Comparison of ENCODE assay signal across 10 cellular contexts in the genomic region with DNA sequence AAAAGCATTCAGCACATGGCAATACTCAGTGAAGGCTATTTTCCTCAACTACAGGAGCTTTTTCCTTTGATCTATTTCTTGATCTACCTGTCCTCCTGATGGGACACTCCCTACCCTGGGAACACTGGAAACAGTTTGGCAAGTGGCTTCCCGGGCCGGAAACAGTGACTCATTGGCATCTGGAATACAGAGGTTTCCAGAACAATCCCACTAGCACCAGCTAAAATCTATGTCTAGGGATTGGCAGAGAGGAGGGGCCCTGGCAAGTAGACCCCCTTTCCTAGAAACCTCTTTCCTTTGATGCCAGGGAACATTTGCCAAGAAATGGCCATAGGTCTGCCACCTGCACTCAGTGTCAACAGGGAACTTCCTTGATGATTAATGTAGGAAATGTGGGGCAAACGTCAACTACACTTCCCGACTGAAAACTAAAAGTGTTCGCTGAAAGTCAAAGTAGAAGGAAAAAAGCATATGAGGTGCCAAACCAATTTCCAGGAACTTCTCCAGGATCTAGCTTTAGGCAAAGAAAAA. TPM values are rescaled to one million over a fixed set of nuclear protein-coding genes. Genes with fewer than 3 reads are reported as not detected.
DNase-seq lines count a peak whose midpoint lies in the region; ATAC-seq and TF ChIP-seq lines count a peak whose summit lies in the region.
"Had no signal": no experiment of that assay in that cellular context is flagged by ENCODE, and none has a peak within 500 bp of the region (broad histone marks: within the 10 kb centered on the region; RNA-seq: fewer than 3 reads in every experiment).

No MANE protein-coding gene starts in this region.

- H3K27ac ChIP-seq in C4-2B: peak overlapping the region; percentile 72; the same call in 1 of the 2 replicates
- peak overlapping the region; percentile 34 to 86 (median 76) for H3K27ac ChIP-seq in sigmoid colon

- no peak for TF ChIP-seq EP300 in sigmoid colon (IDR thresholded peaks at IDR 0.05)

- WGBS in sigmoid colon, 2 donors: 6 to 37% methylated on average over 5 of the region's 5 CpGs

- no peaks in the 10 kb centered on the region for H3K36me3 ChIP-seq in sigmoid colon

- peak; percentile 55 for DNase-seq in RKO (ENCODE audit: low spot score)
- peak; percentile 47 for DNase-seq in fibroblast of gingiva (ENCODE audit: low read depth)
- DNase-seq in sigmoid colon: peak; percentile 80
- no peak for DNase-seq in NAMALWA (ENCODE audit: low spot score)
- DNase-seq: NK-92 treated with Interleukin-12 subunit alpha and Interleukin-12 subunit beta, amount 100 ng/mL, for 24 hours had no signal

- peak overlapping the region in 3 of 4 donors; percentile 48 to 59 (median 51) for H3K4me3 ChIP-seq in sigmoid colon

- H3K9me3 ChIP-seq in sigmoid colon: no peaks in the 10 kb centered on the region

- intact Hi-C loops in sigmoid colon (cut with DNase I): no loop called here

- ATAC-seq in GM18519 (IDR thresholded peaks at IDR 0.05; ENCODE audit: low FRiP score, unreplicated experiment) (no peak), HG02938 (IDR thresholded peaks at IDR 0.05; ENCODE audit: unreplicated experiment) (no peak), HG03095 (IDR thresholded peaks at IDR 0.05; ENCODE audit: unreplicated experiment) (no peak)
- ATAC-seq: activated T-helper 17 cell treated with anti-CD3 and anti-CD28 coated beads, Interleukin-2, amount 50 U/mL, for 72 hours had no signal

- TF ChIP-seq POLR2A in sigmoid colon (IDR thresholded peaks at IDR 0.05): no peak

- H3K4me1 ChIP-seq in sigmoid colon: peaks cover 0 to 43% (median 30%) of the 10 kb centered on the region in 4 donors

- H3K27me3 ChIP-seq in sigmoid colon: no peaks in the 10 kb centered on the region

- no peak for TF ChIP-seq CTCF in C4-2B (conservative IDR thresholded peaks at IDR 0.05)
- no peak for TF ChIP-seq CTCF in sigmoid colon (IDR thresholded peaks at IDR 0.05)

RNA-seq across cellular contexts. Expression of gene FBXW10B, which starts 30.4 kb away (rescaled TPM):
- total RNA-seq in sigmoid colon: under 1 TPM in 1 of 4 donors, not detected in 3; 0.55 TPM
- 1 to 10 TPM in 1 of 3 donors, not detected in 2; 1.0 TPM for polyA plus RNA-seq in sigmoid colon

RNA-seq across cellular contexts. Expression of gene TRIM16, which starts 34.2 kb away (rescaled TPM):
- total RNA-seq in sigmoid colon: 10 to 100 TPM in 3 of 4 donors, 1 to 10 TPM in 1; 8.8 to 24.6 (median 17.4) TPM
- 10 to 100 TPM; 13.6 to 16.2 (median 14.4) TPM for polyA plus RNA-seq in sigmoid colon

RNA-seq across cellular contexts. Expression of gene ZNF286A, which starts 49.6 kb away (rescaled TPM):
- total RNA-seq in sigmoid colon: 10 to 100 TPM in 3 of 4 donors, 1 to 10 TPM in 1; 8.3 to 25.7 (median 22.9) TPM
- polyA plus RNA-seq in sigmoid colon: 10 to 100 TPM in 1 of 3 donors, 1 to 10 TPM in 2; 6.0 to 14.4 (median 7.9) TPM
